Comparison of ENCODE assay signal across 8 cellular contexts in genomic region chr20:833450-834150, GRCh38. TPM values are rescaled to one million over a fixed set of nuclear protein-coding genes. Genes with fewer than 3 reads are reported as not detected.
DNase-seq lines count a peak whose midpoint lies in the region; ATAC-seq, FAIRE-seq and TF ChIP-seq lines count a peak whose summit lies in the region.

Gene FAM110A (plus strand): TSS chr20:833715. CDS start chr20:844805, 11,090 bp downstream.

- peak within 1 kb of the TSS; percentile 67 for H3K4me3 ChIP-seq in IMR-90 (ENCODE audit: insufficient read depth, low read depth, low read length)
- peak within 1 kb of the TSS; percentile 84 for H3K4me3 ChIP-seq in OCI-LY7 (ENCODE audit: low read depth, low read length, poor library complexity, severe bottlenecking)
- H3K4me3 ChIP-seq in endothelial cell of umbilical vein (replicated peaks in 1 of 3; ENCODE audit: insufficient read depth in 1 of 3, low read depth in 1 of 3, low read length in 3 of 3): peak within 1 kb of the TSS; percentile 60 to 71 (median 66)

- CTCF ChIA-PET in IMR-90 (lab: Yijun Ruan, JAX): interaction anchor here (1.0 to 1.7 kb wide), 3 partner anchors 24 to 124 kb away, joined by 3 to 4 read pairs (median 3); no protein-coding TSS in a partner anchor
- CTCF ChIA-PET in OCI-LY7 (lab: Charles Lee; ENCODE audit: unreplicated experiment): interaction anchor here (0.9 to 1.5 kb wide), 5 partner anchors 9 to 256 kb away, joined by 3 to 7 read pairs (median 3); no protein-coding TSS in a partner anchor
- CTCF ChIA-PET in endothelial cell of umbilical vein (lab: Charles Lee): interaction anchor here (0.6 to 3.9 kb wide), 11 partner anchors 9 to 275 kb away, joined by 3 to 28 read pairs (median 4); no protein-coding TSS in a partner anchor

- no peak within 1 kb of the TSS for H2BK15ac ChIP-seq in IMR-90 (ENCODE audit: low read depth, low read length)

- H3K27me3 ChIP-seq in IMR-90 (ENCODE audit: control insufficient read depth, insufficient read depth, low read length) (no peaks in the 10 kb centered on the region), endothelial cell of umbilical vein (ENCODE audit: control insufficient read depth in 2 of 2, insufficient read depth in 2 of 2, low read length in 2 of 2) (no peaks in the 10 kb centered on the region)

- H3K4me1 ChIP-seq in IMR-90 (ENCODE audit: control insufficient read depth, insufficient read depth, low read length) (peaks cover 10% of the 10 kb centered on the region; the same call in 1 of the 2 replicates), OCI-LY7 (ENCODE audit: insufficient read depth, low read length, poor library complexity, severe bottlenecking) (peaks cover 34% of the 10 kb centered on the region), endothelial cell of umbilical vein (ENCODE audit: control insufficient read depth, extremely low read depth, insufficient read depth, low read length) (peaks cover 43% of the 10 kb centered on the region)

- no peaks in the 10 kb centered on the region for H3K9me2 ChIP-seq in OCI-LY7 (ENCODE audit: insufficient read depth, low read length)

- in situ Hi-C loops in IMR-90 (cut with MboI; ENCODE audit: low sequenced_read_pairs): no loop called here

- H3K9me3 ChIP-seq in IMR-90 (ENCODE audit: control insufficient read depth, insufficient read depth, low read length): no peaks in the 10 kb centered on the region
- no peaks in the 10 kb centered on the region for H3K9me3 ChIP-seq in OCI-LY7 (ENCODE audit: low read length)
- no peaks in the 10 kb centered on the region for H3K9me3 ChIP-seq in endothelial cell of umbilical vein (replicated peaks; ENCODE audit: control insufficient read depth, insufficient read depth, low read length)

- peak within 1 kb of the TSS; percentile 72 to 88 for H4K8ac ChIP-seq in IMR-90 (ENCODE audit: low read depth in 2 of 2, low read length in 2 of 2)

- peak within 1 kb of the TSS; percentile 23 for H4K5ac ChIP-seq in IMR-90 (ENCODE audit: low read depth, low read length)

- peak; percentile 93 for DNase-seq in DMS153 (lab: John Stamatoyannopoulos, UW)
- peak; percentile 91 for DNase-seq in IMR-90
- peak; percentile 95 for DNase-seq in OCI-LY7 (ENCODE audit: low spot score)
- peak; percentile 94 for DNase-seq in activated T-cell treated with anti-CD3 and anti-CD28 coated beads for 1 hour (ENCODE audit: low read depth)
- peak; percentile 94 for DNase-seq in endothelial cell of umbilical vein (ENCODE audit: low read depth, low spot score)
- DNase-seq in middle frontal gyrus (ENCODE audit: extremely low spot score, low spot score): peak; percentile 87
- DNase-seq in stimulated activated CD8-positive, alpha-beta memory T cell treated with anti-CD3 and anti-CD28 coated beads, Interleukin-2, amount 100 ng/mL, for 1 hour (ENCODE audit: low read depth in 2 of 2): peak; percentile 92 to 93

- POLR2A ChIA-PET in IMR-90 (lab: Charles Lee; ENCODE audit: unreplicated experiment): no interaction called here
- POLR2A ChIA-PET in OCI-LY7 (lab: Charles Lee): interaction anchor here (0.7 to 4.9 kb wide), 9 partner anchors 10 to 640 kb away, joined by 3 to 40 read pairs (median 3); no protein-coding TSS in a partner anchor
- POLR2A ChIA-PET in endothelial cell of umbilical vein (lab: Charles Lee): interaction anchor here (0.6 kb wide), 2 partner anchors 109 to 961 kb away, joined by 3 to 4 read pairs; no protein-coding TSS in a partner anchor

- H3K23ac ChIP-seq in IMR-90 (ENCODE audit: low read depth, low read length): peak within 1 kb of the TSS; percentile 80; the same call in 1 of the 2 replicates

- no peaks in the 10 kb centered on the region for H4K20me1 ChIP-seq in IMR-90 (ENCODE audit: insufficient read depth, low read length)
- H4K20me1 ChIP-seq in OCI-LY7 (ENCODE audit: insufficient read depth, low read length): no peaks in the 10 kb centered on the region
- H4K20me1 ChIP-seq in endothelial cell of umbilical vein (replicated peaks; ENCODE audit: control insufficient read depth, extremely low read depth, insufficient read depth, low read length): no peaks in the 10 kb centered on the region

- WGBS in IMR-90 (ENCODE audit: extremely low coverage in 2 of 2, insufficient read length in 1 of 2), 2 experiments: 0% methylated on average over 19 of the region's 64 CpGs; no CpG with 5 or more reads in 1 of the 2 experiments

- TF ChIP-seq RAD21 in IMR-90 (IDR thresholded peaks at IDR 0.05; ENCODE audit: low read length): no peak

- peak within 1 kb of the TSS; percentile 60 for H3K56ac ChIP-seq in IMR-90 (ENCODE audit: extremely low read depth, insufficient read depth, low read length)

- H2AFZ ChIP-seq in IMR-90 (replicated peaks; ENCODE audit: low read length, poor library complexity) (peak within 1 kb of the TSS; percentile 92), OCI-LY7 (ENCODE audit: low read length) (peak within 1 kb of the TSS; percentile 83), endothelial cell of umbilical vein (ENCODE audit: low read depth, low read length) (peak within 1 kb of the TSS; percentile 75)

- peak within 1 kb of the TSS; percentile 92 for H2BK120ac ChIP-seq in IMR-90 (ENCODE audit: low read depth, low read length)

- H3K4ac ChIP-seq in IMR-90 (ENCODE audit: low read depth, low read length): peak within 1 kb of the TSS; percentile 70

- H3K14ac ChIP-seq in IMR-90 (replicated peaks; ENCODE audit: low read depth, low read length): peak within 1 kb of the TSS; percentile 39

- TF ChIP-seq POLR2A in IMR-90 (IDR thresholded peaks at IDR 0.05; ENCODE audit: low read depth, low read length) (no peak; the same call in 1 of the 2 replicates), endothelial cell of umbilical vein (IDR thresholded peaks at IDR 0.05; ENCODE audit: low read depth, low read length) (no peak)

- FAIRE-seq in endothelial cell of umbilical vein (lab: Jason Lieb, UNC): peak; percentile 99

- no peak within 1 kb of the TSS for H2AK5ac ChIP-seq in IMR-90 (ENCODE audit: low read depth, low read length)

- peaks cover 11% of the 10 kb centered on the region; the same call in 1 of the 2 replicates for H3K9me1 ChIP-seq in IMR-90 (ENCODE audit: insufficient read depth, low read length)
- no peaks in the 10 kb centered on the region for H3K9me1 ChIP-seq in endothelial cell of umbilical vein (replicated peaks; ENCODE audit: control insufficient read depth, extremely low read depth, insufficient read depth, low read length)

- peaks cover 19 to 36% of the 10 kb centered on the region in 2 experiments for H3K79me1 ChIP-seq in IMR-90 (ENCODE audit: low read depth in 1 of 2, low read length in 2 of 2)

- intact Hi-C loops in IMR-90 (cut with micrococcal nuclease): loop anchor here (1.0 to 5.0 kb wide), 2 partner anchors 77 to 124 kb away; no protein-coding TSS in a partner anchor
- intact Hi-C loops in OCI-LY7 (cut with micrococcal nuclease; ENCODE audit: unreplicated experiment): loop anchor here (1.0 to 10.0 kb wide), 2 partner anchors 11 to 179 kb away; partner anchors contain the start of gene SRXN1
- intact Hi-C loops in endothelial cell of umbilical vein (cut with micrococcal nuclease): loop anchor here (1.0 to 10.0 kb wide), 4 partner anchors 11 to 661 kb away; partner anchors contain the start of genes SIRPB2 and SRXN1

- TSS peak; percentile 37 for BruUV-seq in IMR-90 (replicated peaks; lab: Mats Ljungman, UMichigan)
- BruUV-seq in OCI-LY7 (replicated peaks; lab: Mats Ljungman, UMichigan): no TSS peak
- BruUV-seq in endothelial cell of umbilical vein (replicated peaks; lab: Mats Ljungman, UMichigan): no TSS peak

- H3K18ac ChIP-seq in IMR-90 (ENCODE audit: low read depth, low read length): peak within 1 kb of the TSS; percentile 56

- peak within 1 kb of the TSS; percentile 67; the same call in 1 of the 2 replicates for H4K91ac ChIP-seq in IMR-90 (ENCODE audit: insufficient read depth, low read depth, low read length)

- dilution Hi-C loops in IMR-90 (cut with HindIII; ENCODE audit: low sequenced_read_pairs, unreplicated experiment) (no loop called here), endothelial cell of umbilical vein (cut with MboI; ENCODE audit: extremely low pct_ligation_motif_present, low sequenced_read_pairs) (no loop called here)

- H2AK9ac ChIP-seq in IMR-90 (replicated peaks; ENCODE audit: low read depth, low read length, poor library complexity): peak within 1 kb of the TSS; percentile 81

- H3K27ac ChIP-seq in IMR-90 (ENCODE audit: insufficient read depth, low read length): peak within 1 kb of the TSS; percentile 85
- peak within 1 kb of the TSS; percentile 49 for H3K27ac ChIP-seq in OCI-LY7 (ENCODE audit: low read depth, low read length, poor library complexity, severe bottlenecking)
- H3K27ac ChIP-seq in endothelial cell of umbilical vein (ENCODE audit: insufficient read depth, low read depth, low read length): peak within 1 kb of the TSS; percentile 88

- no peak for TF ChIP-seq CTCF in IMR-90 (conservative IDR thresholded peaks at IDR 0.05; ENCODE audit: low read depth, low read length)
- no peak for TF ChIP-seq CTCF in OCI-LY7 (conservative IDR thresholded peaks at IDR 0.05; ENCODE audit: low read length)
- TF ChIP-seq CTCF in endothelial cell of umbilical vein (IDR thresholded peaks at IDR 0.05; ENCODE audit: extremely low read depth in 1 of 2, insufficient read depth in 1 of 2, low read depth in 1 of 2, low read length in 2 of 2): no peak

- H3K36me3 ChIP-seq in IMR-90 (ENCODE audit: control insufficient read depth, insufficient read depth, low read length) (no peaks in the 10 kb centered on the region), OCI-LY7 (ENCODE audit: insufficient read depth, low read length) (no peaks in the 10 kb centered on the region), endothelial cell of umbilical vein (ENCODE audit: control insufficient read depth in 2 of 2, extremely low read depth in 1 of 2, insufficient read depth in 2 of 2, low read length in 2 of 2) (no peaks in the 10 kb centered on the region)

- no peak within 1 kb of the TSS for H2BK20ac ChIP-seq in IMR-90 (ENCODE audit: low read depth, low read length)

- ATAC-seq in GM21529 (IDR thresholded peaks at IDR 0.05; ENCODE audit: unreplicated experiment) (peak; percentile 96), IMR-90 (ENCODE audit: low read depth) (peak; percentile 97)

- H3K9ac ChIP-seq in IMR-90 (ENCODE audit: low read depth, low read length) (peak within 1 kb of the TSS; percentile 78), endothelial cell of umbilical vein (replicated peaks; ENCODE audit: extremely low read depth, insufficient read depth, low read length) (peak within 1 kb of the TSS; percentile 81)

- peaks cover 19% of the 10 kb centered on the region; the same call in 1 of the 2 replicates for H3K79me2 ChIP-seq in OCI-LY7 (ENCODE audit: insufficient read depth, low read depth, low read length)
- peaks cover 32% of the 10 kb centered on the region for H3K79me2 ChIP-seq in endothelial cell of umbilical vein (ENCODE audit: control insufficient read depth, insufficient read depth, low read length)

- H2BK5ac ChIP-seq in IMR-90 (ENCODE audit: low read depth, low read length, poor library complexity, severe bottlenecking): peak within 1 kb of the TSS; percentile 87

- H3K4me2 ChIP-seq in IMR-90 (ENCODE audit: low read depth, low read length) (peak within 1 kb of the TSS; percentile 89), OCI-LY7 (ENCODE audit: low read length) (peak within 1 kb of the TSS; percentile 99), endothelial cell of umbilical vein (ENCODE audit: insufficient read depth, low read length) (peak within 1 kb of the TSS; percentile 61)

RNA-seq across cellular contexts. Expression of gene FAM110A, which starts in this region (rescaled TPM):
- total RNA-seq in IMR-90 (2012; rRNA removed) (0.36 and 0.56 TPM in 2 replicates), OCI-LY7 (2022) (28.2 and 36.4 TPM in 2 replicates), endothelial cell of umbilical vein (4.6 and 5.8 TPM in 2 replicates)
- polyA plus RNA-seq in IMR-90 (2012; rRNA removed) (3.6 and 4.7 TPM in 2 replicates), endothelial cell of umbilical vein (5.4 and 7.2 TPM in 2 replicates)
- polyA plus RNA-seq in IMR-90 (2012; cell fraction: cytosol; rRNA removed): 6.2 and 6.9 TPM in 2 replicates
- 7.7 and 12.4 TPM in 2 replicates for polyA plus RNA-seq in IMR-90 (2012; cell fraction: nucleus; rRNA removed; ENCODE audit: low replicate concordance)
- total RNA-seq in OCI-LY7 (2014; rRNA removed; shearing (Covaris generic)): 15.9 and 16.2 TPM in 2 replicates
- 4.5 and 4.7 TPM in 2 replicates for polyA plus RNA-seq in endothelial cell of umbilical vein (2011; cell fraction: cytosol; rRNA removed)
- polyA plus RNA-seq in endothelial cell of umbilical vein (2011; cell fraction: nucleus; rRNA removed): 3.6 and 3.9 TPM in 2 replicates
- 5.2 and 5.8 TPM in 2 replicates for polyA plus RNA-seq in endothelial cell of umbilical vein (2012)
- 2.5 and 3.5 TPM in 2 replicates for polyA minus RNA-seq in endothelial cell of umbilical vein
- 1.5 TPM for polyA minus RNA-seq in endothelial cell of umbilical vein (2011; cell fraction: cytosol; rRNA and poly(A)+ RNA removed)
- polyA minus RNA-seq in endothelial cell of umbilical vein (2011; cell fraction: nucleus; rRNA and poly(A)+ RNA removed): 1.3 and 2.1 TPM in 2 replicates

Comparison
In these comparisons a context has a peak if more than half of its experiments do, and no peak if none do; other contexts are left out.
1. Peak in every context shown above with its lines: DNase-seq, ATAC-seq, H3K4me3 ChIP-seq and H3K27ac ChIP-seq.